Comparison of ENCODE assay signal across 8 cellular contexts in genomic region chr1:167803358-167804217, GRCh38.
DNase-seq lines count a peak whose midpoint lies in the region; ATAC-seq and TF ChIP-seq lines count a peak whose summit lies in the region.

No MANE protein-coding gene starts in this region.

- H3K27me3 ChIP-seq in SJCRH30 (no peaks in the 10 kb centered on the region), gastroesophageal sphincter (no peaks in the 10 kb centered on the region), ovary (no peaks in the 10 kb centered on the region), transverse colon (no peaks in the 10 kb centered on the region)

- TF ChIP-seq CTCF in GM12864 (IDR thresholded peaks at IDR 0.05; ENCODE audit: low read depth, low read length, missing control alignments) (peak; percentile 98), gastroesophageal sphincter (IDR thresholded peaks at IDR 0.05) (peak; percentile 81 to 96 (median 92)), ovary (IDR thresholded peaks at IDR 0.05) (peak; percentile 79 to 97 (median 83)), transverse colon (IDR thresholded peaks at IDR 0.05) (peak; percentile 93 to 97 (median 94))

- H3K4me3 ChIP-seq in GM12864 (ENCODE audit: low read depth, low read length) (no peak overlapping the region), SJCRH30 (no peak overlapping the region), gastroesophageal sphincter (no peak overlapping the region), ovary (no peak overlapping the region), transverse colon (no peak overlapping the region)

- H3K9me3 ChIP-seq in SJCRH30 (replicated peaks) (no peaks in the 10 kb centered on the region), gastroesophageal sphincter (no peaks in the 10 kb centered on the region), ovary (no peaks in the 10 kb centered on the region), transverse colon (no peaks in the 10 kb centered on the region)

- TF ChIP-seq EP300 in gastroesophageal sphincter (IDR thresholded peaks at IDR 0.05) (no peak), ovary (IDR thresholded peaks at IDR 0.05) (no peak), transverse colon (IDR thresholded peaks at IDR 0.05; ENCODE audit: low read depth) (no peak)

- intact Hi-C loops in ovary (cut with DNase I), result loop anchor here in 3 of 4 donors (5.0 kb wide), 3 partner anchors 81 to 91 kb away; partner anchors contain the start of gene MPZL1 (in 1 of the 3)
- intact Hi-C loops in transverse colon (cut with DNase I; ENCODE audit: low total_unique reads), result loop anchor here (5.0 kb wide), 1 partner anchor 86 kb away; no protein-coding TSS in a partner anchor

- ATAC-seq in HG02610 (IDR thresholded peaks at IDR 0.05; ENCODE audit: unreplicated experiment) (peak; percentile 88), gastroesophageal sphincter (peak; percentile 95)

- H3K4me1 ChIP-seq in SJCRH30, result no peaks in the 10 kb centered on the region
- H3K4me1 ChIP-seq in gastroesophageal sphincter, result peaks cover 0 to 23% (median 0%) of the 10 kb centered on the region in 3 donors
- H3K4me1 ChIP-seq in ovary (ENCODE audit: insufficient read depth), result peaks cover 2% of the 10 kb centered on the region
- H3K4me1 ChIP-seq in transverse colon, result peaks cover 0 to 14% (median 4%) of the 10 kb centered on the region in 4 donors

- TF ChIP-seq POLR2A in gastroesophageal sphincter (IDR thresholded peaks at IDR 0.05) (no peak), ovary (IDR thresholded peaks at IDR 0.05) (no peak), transverse colon (IDR thresholded peaks at IDR 0.05) (no peak)

- no peaks in the 10 kb centered on the region for H3K36me3 ChIP-seq in SJCRH30
- H3K36me3 ChIP-seq in gastroesophageal sphincter, result no peaks in the 10 kb centered on the region
- no peaks in the 10 kb centered on the region for H3K36me3 ChIP-seq in ovary
- no peaks in the 10 kb centered on the region for H3K36me3 ChIP-seq in transverse colon

- in situ Hi-C loops in transverse colon (cut with MboI; ENCODE audit: low pct_ligation_motif_present in 1 of 4, low pct_unique_long_range_greater_than_20kb in 1 of 4, low sequenced_read_pairs in 3 of 4), result loop anchor here in 1 of 4 donors (5.0 kb wide), 1 partner anchor 71 kb away; no protein-coding TSS in a partner anchor

- DNase-seq in GM12864 (ENCODE audit: low read depth) (peak; percentile 86), NAMALWA (ENCODE audit: low spot score) (peak; percentile 99), SJCRH30 (peak; percentile 87 to 93), activated gamma-delta T cell (lab: John Stamatoyannopoulos, UW) (peak; percentile 26), ovary (peak; percentile 86 to 94 (median 92)), transverse colon (peak; percentile 94)

- WGBS in gastroesophageal sphincter (ENCODE audit: low coverage in 1 of 2), 2 donors, result 8 to 20% methylated on average over 8 to 12 of the region's 12 CpGs
- 5 to 9% (median 6%) methylated on average over 12 of the region's 12 CpGs for WGBS in ovary, 3 donors
- 8 to 14% methylated on average over 2 to 12 of the region's 12 CpGs for WGBS in transverse colon (ENCODE audit: low coverage in 1 of 2), 2 donors

- H3K27ac ChIP-seq in SJCRH30 (no peak overlapping the region), gastroesophageal sphincter (no peak overlapping the region), ovary (no peak overlapping the region), transverse colon (no peak overlapping the region)

Comparison
In these comparisons a context has a peak if more than half of its experiments do, and no peak if none do; other contexts are left out.
1. DNase-seq: peak in every context shown above with its lines; median percentile 99 in NAMALWA; 94 in transverse colon; 92 in ovary; 90 in SJCRH30; 86 in GM12864; 26 in activated gamma-delta T cell.